In genomic region chr7:121397346-121397745, GRCh38 we compare ENCODE assay signal across 13 cellular contexts. TPM values are rescaled to one million over a fixed set of nuclear protein-coding genes. Genes with fewer than 3 reads are reported as not detected.
A peak's percentile ranks its signal among the peaks of the same experiment; 100 is the strongest.
DNase-seq lines count a peak whose midpoint lies in the region; ATAC-seq, FAIRE-seq and TF ChIP-seq lines count a peak whose summit lies in the region.
"Had no signal": no experiment of that assay in that cellular context is flagged by ENCODE, and none has a peak within 500 bp of the region (broad histone marks: within the 10 kb centered on the region; RNA-seq: fewer than 3 reads in every experiment).

No MANE protein-coding gene starts in this region.

- H3K27ac Mint-ChIP-seq in activated naive CD4-positive, alpha-beta T cell treated with anti-CD3 and anti-CD28 coated beads, Interleukin-2, amount 10 ng/mL, durations not matched to agents 7 days and 5 days: no peak overlapping the region
- no peak overlapping the region for H3K27ac Mint-ChIP-seq in activated naive CD4-positive, alpha-beta T cell treated with anti-CD3 and anti-CD28 coated beads, Interleukin-2, amount 50 U/mL, for 72 hours

- H3K9me3 ChIP-seq in OCI-LY7 (ENCODE audit: low read length) (no peaks in the 10 kb centered on the region), duodenal mucosa (ENCODE audit: control insufficient read depth in 1 of 2, low read length in 2 of 2) (no peaks in the 10 kb centered on the region), small intestine (ENCODE audit: control insufficient read depth, low read depth) (no peaks in the 10 kb centered on the region)

- no peaks in the 10 kb centered on the region for H3K9me2 ChIP-seq in OCI-LY7 (ENCODE audit: insufficient read depth, low read length)

- peak overlapping the region; percentile 95 for H2AFZ ChIP-seq in OCI-LY7 (ENCODE audit: low read length)

- POLR2A ChIA-PET in OCI-LY7 (lab: Charles Lee): interaction anchor here (0.7 to 4.3 kb wide), 14 partner anchors 11 to 216 kb away, joined by 3 to 25 read pairs (median 5); no protein-coding TSS in a partner anchor

- no peak for TF ChIP-seq CTCF in OCI-LY7 (conservative IDR thresholded peaks at IDR 0.05; ENCODE audit: low read length)

- peaks cover 7% of the 10 kb centered on the region for H3K36me3 Mint-ChIP-seq in activated naive CD4-positive, alpha-beta T cell treated with anti-CD3 and anti-CD28 coated beads, Interleukin-2, amount 10 ng/mL, durations not matched to agents 7 days and 5 days
- peaks cover 6 to 8% of the 10 kb centered on the region in 2 donors for H3K36me3 Mint-ChIP-seq in activated naive CD4-positive, alpha-beta T cell treated with anti-CD3 and anti-CD28 coated beads, Interleukin-2, amount 50 U/mL, for 72 hours

- CTCF ChIA-PET in activated naive CD4-positive, alpha-beta T cell treated with anti-CD3 and anti-CD28 coated beads, Interleukin-2, amount 10 ng/mL, durations not matched to agents 7 days and 5 days (lab: Charles Lee): interaction anchor here (1.1 to 4.7 kb wide), 11 partner anchors 8 to 150 kb away, joined by 3 to 58 read pairs (median 9); no protein-coding TSS in a partner anchor
- CTCF ChIA-PET in OCI-LY7 (lab: Charles Lee; ENCODE audit: unreplicated experiment): interaction anchor here (1.4 to 1.5 kb wide), 2 partner anchors 9 to 27 kb away, joined by 3 to 4 read pairs; no protein-coding TSS in a partner anchor

- H3K27me3 ChIP-seq in duodenal mucosa (ENCODE audit: control insufficient read depth in 1 of 2, insufficient read depth in 2 of 2, low read length in 2 of 2) (no peaks in the 10 kb centered on the region), small intestine (ENCODE audit: control insufficient read depth in 2 of 2, insufficient read depth in 2 of 2, low read length in 2 of 2) (no peaks in the 10 kb centered on the region)

- DNase-seq in activated naive CD4-positive, alpha-beta T cell treated with anti-CD3 and anti-CD28 coated beads, Interleukin-2, amount 10 ng/mL, durations not matched to agents 7 days and 5 days: no peak
- DNase-seq in activated naive CD4-positive, alpha-beta T cell treated with anti-CD3 and anti-CD28 coated beads, Interleukin-2, amount 50 U/mL, for 72 hours (ENCODE audit: low spot score in 2 of 2): no peak
- DNase-seq in OCI-LY7 (ENCODE audit: low spot score) (no peak), small intestine (peak; percentile 82), HUDEP-2 (lab: John Stamatoyannopoulos, UW; ENCODE audit: unreplicated experiment in 76 of 76) (no peak), RKO (ENCODE audit: low spot score) (no peak), NCI-H446 (lab: John Stamatoyannopoulos, UW) (no peak)
- DNase-seq: amygdala, glutamatergic neuron, GOT3, NCI-H2081 treated with DMSO at 0.1 percent for 48 hours had no signal

- peaks cover 17% of the 10 kb centered on the region for H3K4me1 ChIP-seq in OCI-LY7 (ENCODE audit: insufficient read depth, low read length, poor library complexity, severe bottlenecking)
- H3K4me1 ChIP-seq in duodenal mucosa (ENCODE audit: control insufficient read depth in 1 of 2, insufficient read depth in 2 of 2, low read length in 2 of 2): peaks cover 19 to 22% of the 10 kb centered on the region in 2 donors
- H3K4me1 ChIP-seq in small intestine (ENCODE audit: control insufficient read depth in 2 of 2, insufficient read depth in 1 of 2, low read depth in 1 of 2, low read length in 1 of 2): peaks cover 4 to 5% of the 10 kb centered on the region in 2 donors

- no peak overlapping the region for H3K4me3 ChIP-seq in OCI-LY7 (ENCODE audit: low read depth, low read length, poor library complexity, severe bottlenecking)
- H3K4me3 ChIP-seq in duodenal mucosa (ENCODE audit: low read depth in 1 of 2, low read length in 2 of 2): no peak overlapping the region
- no peak overlapping the region for H3K4me3 ChIP-seq in small intestine (ENCODE audit: low read depth in 1 of 2, low read length in 2 of 2)

- H3K27me3 Mint-ChIP-seq in activated naive CD4-positive, alpha-beta T cell treated with anti-CD3 and anti-CD28 coated beads, Interleukin-2, amount 10 ng/mL, durations not matched to agents 7 days and 5 days: no peaks in the 10 kb centered on the region

- peak overlapping the region; percentile 5 to 11 for H3K9ac ChIP-seq in duodenal mucosa (ENCODE audit: low read depth in 1 of 2, low read length in 2 of 2)

- ATAC-seq in activated naive CD4-positive, alpha-beta T cell treated with anti-CD3 and anti-CD28 coated beads, Interleukin-2, amount 50 U/mL, for 72 hours: no peak
- ATAC-seq: Right ventricle myocardium inferior had no signal

- H3K4me1 Mint-ChIP-seq in activated naive CD4-positive, alpha-beta T cell treated with anti-CD3 and anti-CD28 coated beads, Interleukin-2, amount 10 ng/mL, durations not matched to agents 7 days and 5 days: peaks cover 18% of the 10 kb centered on the region

- 0 out of 2 replicates have a peak, but pooled peaks cover 4% of the 10 kb centered on the region for H4K20me1 ChIP-seq in OCI-LY7 (ENCODE audit: insufficient read depth, low read length)

- H3K4me3 Mint-ChIP-seq in activated naive CD4-positive, alpha-beta T cell treated with anti-CD3 and anti-CD28 coated beads, Interleukin-2, amount 10 ng/mL, durations not matched to agents 7 days and 5 days: peak overlapping the region; percentile 17

- no peak overlapping the region for H3K27ac ChIP-seq in OCI-LY7 (ENCODE audit: low read depth, low read length, poor library complexity, severe bottlenecking)
- H3K27ac ChIP-seq in duodenal mucosa (ENCODE audit: low read depth, low read length): peak overlapping the region; percentile 5
- H3K27ac ChIP-seq in small intestine (ENCODE audit: low read depth in 1 of 2, low read length in 1 of 2): peak overlapping the region in 1 of 2 donors; percentile 49

- WGBS in small intestine, 3 donors: 30 to 68% (median 47%) methylated on average over 3 of the region's 3 CpGs

- H3K4me2 ChIP-seq in OCI-LY7 (ENCODE audit: low read length): no peak overlapping the region

- H3K79me2 ChIP-seq in OCI-LY7 (ENCODE audit: insufficient read depth, low read depth, low read length): peaks cover 32% of the 10 kb centered on the region; the same call in 1 of the 2 replicates

- intact Hi-C loops in OCI-LY7 (cut with micrococcal nuclease; ENCODE audit: unreplicated experiment): loop anchor here (2.0 to 5.0 kb wide), 2 partner anchors 25 to 445 kb away; partner anchors contain the start of gene ING3

- peaks cover 8% of the 10 kb centered on the region for H3K36me3 ChIP-seq in OCI-LY7 (ENCODE audit: insufficient read depth, low read length)
- no peaks in the 10 kb centered on the region for H3K36me3 ChIP-seq in duodenal mucosa (ENCODE audit: control insufficient read depth in 1 of 2, insufficient read depth in 2 of 2, low read length in 2 of 2)
- peaks cover 0 to 3% of the 10 kb centered on the region in 2 donors for H3K36me3 ChIP-seq in small intestine (ENCODE audit: control insufficient read depth in 2 of 2, insufficient read depth in 2 of 2, low read length in 2 of 2)

- no peaks in the 10 kb centered on the region for H3K9me3 Mint-ChIP-seq in activated naive CD4-positive, alpha-beta T cell treated with anti-CD3 and anti-CD28 coated beads, Interleukin-2, amount 10 ng/mL, durations not matched to agents 7 days and 5 days
- H3K9me3 Mint-ChIP-seq in activated naive CD4-positive, alpha-beta T cell treated with anti-CD3 and anti-CD28 coated beads, Interleukin-2, amount 50 U/mL, for 72 hours: peaks cover 0 to 4% of the 10 kb centered on the region in 2 donors

- FAIRE-seq in small intestine (lab: Jason Lieb, UNC): no peak

- no TSS peak for BruUV-seq in OCI-LY7 (replicated peaks; lab: Mats Ljungman, UMichigan)

RNA-seq across cellular contexts. Expression of gene FAM3C, which starts 1.2 kb away (rescaled TPM):
- total RNA-seq in activated naive CD4-positive, alpha-beta T cell treated with anti-CD3 and anti-CD28 coated beads, Interleukin-2, amount 50 U/mL, for 72 hours: 10 to 100 TPM; 13.0 to 14.9 TPM
- total RNA-seq in OCI-LY7 (2014; rRNA removed; shearing (Covaris generic)): 18.1 and 22.9 TPM in 2 replicates
- 27.6 and 35.3 TPM in 2 replicates for total RNA-seq in OCI-LY7 (2022)
- polyA plus RNA-seq in small intestine: 100 to 1,000 TPM in 2 of 3 donors, 10 to 100 TPM in 1; 98.0 to 166 (median 145) TPM
